Comparison of ENCODE assay signal across 25 cellular contexts in genomic region chr16:69873783-69874182, GRCh38.
"Had no signal": no experiment of that assay in that cellular context is flagged by ENCODE, and none has a peak within 500 bp of the region (broad histone marks: within the 10 kb centered on the region; RNA-seq: fewer than 3 reads in every experiment).

No MANE protein-coding gene starts in this region.

- DNase-seq: naive B cell; naive thymus-derived CD8-positive, alpha-beta T cell; nephron progenitor cell; nucleus accumbens; pancreas; retina; right lobe of liver; spleen; stimulated activated CD4-positive, alpha-beta T cell treated with anti-CD3 and anti-CD28 coated beads, Interleukin-12 subunit alpha, Interleukin-12 subunit beta, amount 100 ng/mL, for 4 hours; stimulated activated CD4-positive, alpha-beta T cell treated with anti-CD3 and anti-CD28 coated beads, Interleukin-2, amount 100 ng/mL, for 24 hours; stimulated activated CD4-positive, alpha-beta T cell treated with anti-CD3 and anti-CD28 coated beads, Interleukin-2, amount 100 ng/mL, for 48 hours; stimulated activated CD4-positive, alpha-beta T cell treated with anti-CD3 and anti-CD28 coated beads, Interleukin-4, amount 100 ng/mL, for 24 hours; stimulated activated naive B cell treated with anti-CD40 and anti-IgM and Interleukin-4, amounts not matched to agents 10 μg/mL and 1 μg/mL and 100 μg/mL, for 72 hours; stimulated activated naive CD4-positive, alpha-beta T cell treated with Interleukin-2 at 50 U/mL for 16 hours; stomach; tibial artery; transverse colon; upper lobe of right lung; uterus had no signal

- H3K27ac ChIP-seq: neutrophil, pancreas, prostate gland, right atrium auricular region, right lobe of liver, skin epidermis, stomach, tibial artery, transverse colon, upper lobe of right lung, uterus had no signal

- ATAC-seq: naive thymus-derived CD8-positive, alpha-beta T cell; natural killer cell treated with Interleukin-12 subunit alpha and Interleukin-12 subunit beta and Interleukin-15 and Interleukin-18, amount 100 ng/mL, for 72 hours; pancreas; stimulated activated effector memory CD8-positive, alpha-beta T cell treated with anti-CD3 and anti-CD28 coated beads, Interleukin-12 subunit alpha, Interleukin-12 subunit beta, amount 100 ng/mL, for 72 hours; stimulated activated naive B cell treated with anti-CD40 and anti-IgM and Interleukin-4, amounts not matched to agents 10 μg/mL and 1 μg/mL and 100 μg/mL, for 72 hours; upper lobe of right lung had no signal
